Comparison of ENCODE assay signal across 8 cellular contexts in genomic region chr12:12563529-12563928, GRCh38. TPM values are rescaled to one million over a fixed set of nuclear protein-coding genes. Genes with fewer than 3 reads are reported as not detected.
DNase-seq lines count a peak whose midpoint lies in the region; ATAC-seq, FAIRE-seq and TF ChIP-seq lines count a peak whose summit lies in the region.

No MANE protein-coding gene starts in this region.

- no peak for TF ChIP-seq POLR2A in GM12878 (IDR thresholded peaks at IDR 0.05; ENCODE audit: low read depth, low read length)

- in situ Hi-C loops in GM12878 (cut with MboI): loop anchor here (10.0 kb wide), 1 partner anchor 189 kb away; no protein-coding TSS in a partner anchor

- RAD21 ChIA-PET in GM12878 (lab: Charles Lee; ENCODE audit: unreplicated experiment): interaction anchor here (0.5 to 2.9 kb wide), 24 partner anchors 9 to 207 kb away, joined by 3 to 24 read pairs (median 6); partner anchors contain the start of genes BORCS5 and CREBL2

- H3K27ac ChIP-seq in left ventricle myocardium inferior (replicated peaks) (peak overlapping the region; percentile 100), GM12878 (ENCODE audit: control insufficient read depth, insufficient read depth) (peak overlapping the region; percentile 88), urinary bladder (ENCODE audit: low read depth) (peak overlapping the region; percentile 0)

- no peak overlapping the region; the same call in 1 of the 2 replicates for H3K9ac ChIP-seq in GM12878 (ENCODE audit: control insufficient read depth, insufficient read depth, low read length)

- H2AFZ ChIP-seq in GM12878 (ENCODE audit: control insufficient read depth, low read depth, low read length): no peak overlapping the region; the same call in 1 of the 2 replicates

- FAIRE-seq in GM12878 (lab: Jason Lieb, UNC): no peak

- BruUV-seq in GM12878 (replicated peaks; lab: Mats Ljungman, UMichigan): no TSS peak

- intact Hi-C loops in left ventricle myocardium inferior (cut with micrococcal nuclease): loop anchor here (5.0 to 10.0 kb wide), 2 partner anchors 151 to 186 kb away; partner anchors contain the start of gene CDKN1B
- intact Hi-C loops in Right ventricle myocardium inferior (cut with DNase I): loop anchor here (2.0 to 5.0 kb wide), 7 partner anchors 41 to 1846 kb away; partner anchors contain the start of gene GPR19
- intact Hi-C loops in GM12878 (cut with micrococcal nuclease; ENCODE audit: unreplicated experiment): loop anchor here (2.0 to 5.0 kb wide), 6 partner anchors 56 to 174 kb away; partner anchors contain the start of gene CDKN1B

- H3K4me3 ChIP-seq in left ventricle myocardium inferior (peak overlapping the region; percentile 70), GM12878 (peak overlapping the region; percentile 97; the same call in 1 of the 2 replicates), urinary bladder (ENCODE audit: low read depth, low read length) (no peak overlapping the region)

- CTCF ChIA-PET in GM12878 (lab: Yijun Ruan, JAX): interaction anchor here (0.6 to 2.8 kb wide), 33 partner anchors 9 to 481 kb away, joined by 3 to 33 read pairs (median 5); no protein-coding TSS in a partner anchor

- ATAC-seq in Right ventricle myocardium inferior (no peak), GM12878 (no peak)

- no peak for DNase-seq in left ventricle myocardium inferior
- no peak for DNase-seq in Right ventricle myocardium inferior (ENCODE audit: missing footprints)
- DNase-seq in GM12878 (ENCODE audit: low read depth, low spot score): no peak
- peak; percentile 83 for DNase-seq in medulla oblongata (ENCODE audit: extremely low spot score)
- no peak for DNase-seq in stimulated activated CD4-positive, alpha-beta T cell treated with anti-CD3 and anti-CD28 coated beads, Interleukin-4, amount 100 ng/mL, for 1 hour
- DNase-seq in GOT3 (lab: John Stamatoyannopoulos, UW): no peak
- no peak for DNase-seq in middle frontal gyrus (ENCODE audit: extremely low spot score, low spot score)

- TF ChIP-seq CTCF in left ventricle myocardium inferior (IDR thresholded peaks at IDR 0.05; ENCODE audit: borderline replicate concordance): no peak
- no peak for TF ChIP-seq CTCF in GM12878 (IDR thresholded peaks at IDR 0.05 in 2 of 3, conservative IDR thresholded peaks at IDR 0.05 in 1 of 3; ENCODE audit: control insufficient read depth in 2 of 3, extremely low read depth in 1 of 3, insufficient read depth in 1 of 3, low read depth in 3 of 3, low read length in 3 of 3)

- peaks cover 36% of the 10 kb centered on the region for H3K79me2 ChIP-seq in GM12878 (ENCODE audit: control insufficient read depth, insufficient read depth, low read length)

- H3K27me3 ChIP-seq in left ventricle myocardium inferior (ENCODE audit: low read depth) (no peaks in the 10 kb centered on the region), GM12878 (replicated peaks in 1 of 2; ENCODE audit: control insufficient read depth in 2 of 2, insufficient read depth in 2 of 2, low read length in 1 of 2) (no peaks in the 10 kb centered on the region)

- no peaks in the 10 kb centered on the region for H4K20me1 ChIP-seq in GM12878 (ENCODE audit: control insufficient read depth, insufficient read depth)

- SMC1A ChIA-PET in GM12878 (lab: Charles Lee; ENCODE audit: uncharacterized antibody, unreplicated experiment): interaction anchor here (1.0 to 2.8 kb wide), 28 partner anchors 9 to 205 kb away, joined by 3 to 28 read pairs (median 6); no protein-coding TSS in a partner anchor

- 65% methylated on average over 8 of the region's 8 CpGs for WGBS in GM12878 (ENCODE audit: insufficient coverage, insufficient replicate concordance, low lambda C conversion rate, missing lambda C conversion rate)
- WGBS in urinary bladder: 32% methylated on average over 8 of the region's 8 CpGs

- no peak for TF ChIP-seq RAD21 in GM12878 (IDR thresholded peaks at IDR 0.05; ENCODE audit: insufficient read depth, low read depth, low read length)

- H3K36me3 ChIP-seq in left ventricle myocardium inferior (no peaks in the 10 kb centered on the region), GM12878 (ENCODE audit: control insufficient read depth in 2 of 2, insufficient read depth in 2 of 2, low read length in 1 of 2) (no peaks in the 10 kb centered on the region), urinary bladder (ENCODE audit: insufficient read depth) (no peaks in the 10 kb centered on the region)

- peak overlapping the region; percentile 93 for H3K4me2 ChIP-seq in GM12878 (ENCODE audit: control insufficient read depth, insufficient read depth)

- POLR2A ChIA-PET in GM12878 (lab: Charles Lee): interaction anchor here (0.5 to 2.3 kb wide), 18 partner anchors 8 to 205 kb away, joined by 3 to 18 read pairs (median 4); no protein-coding TSS in a partner anchor

- H3K4me1 ChIP-seq in left ventricle myocardium inferior (peaks cover 34% of the 10 kb centered on the region), GM12878 (ENCODE audit: control insufficient read depth, insufficient read depth, low read length) (peaks cover 13% of the 10 kb centered on the region), urinary bladder (ENCODE audit: insufficient read depth) (no peaks in the 10 kb centered on the region)

- no peak for TF ChIP-seq EP300 in GM12878 (IDR thresholded peaks at IDR 0.05; ENCODE audit: borderline replicate concordance in 1 of 2, control insufficient read depth in 1 of 2, low read depth in 2 of 2, low read length in 2 of 2)

- peaks cover 9% of the 10 kb centered on the region for H3K9me3 ChIP-seq in left ventricle myocardium inferior (replicated peaks)
- no peaks in the 10 kb centered on the region for H3K9me3 ChIP-seq in GM12878 (replicated peaks; ENCODE audit: control insufficient read depth, insufficient read depth, low read length)

TF ChIP-seq in GM12878, 131 proteins besides CTCF, POLR2A, EP300 and RAD21:
- TF ChIP-seq HDAC2 (IDR thresholded peaks at IDR 0.05): 0 out of 2 replicates have a peak, but pooled peaks have one; percentile 33
- TF ChIP-seq ATF3 (IDR thresholded peaks at IDR 0.05; ENCODE audit: borderline replicate concordance, extremely low read depth, low read depth, low read length): no peak
- TF ChIP-seq SIN3A (IDR thresholded peaks at IDR 0.05; ENCODE audit: low read depth, low read length): no peak

RNA-seq across cellular contexts. Expression of gene DUSP16, which starts 0.9 kb away (rescaled TPM):
- total RNA-seq in left ventricle myocardium inferior (16.4 TPM), Right ventricle myocardium inferior (11.6 TPM), GM12878 (2014; rRNA removed) (25.1 and 27.3 TPM in 2 replicates), GM12878 (2014; rRNA removed; fragmentation: Illumina TruSeq; extraction: Trizol) (33.0 and 33.9 TPM in 2 replicates), GM12878 (2021) (41.6 and 44.2 TPM in 2 replicates), urinary bladder (31.8 TPM)
- total RNA-seq in GM12878 (2013; cell fraction: nucleolus; rRNA removed): 142 and 202 TPM in 2 replicates
- polyA plus RNA-seq in GM12878 (2011; ENCODE audit: low read depth): 17.2 TPM
- polyA plus RNA-seq in GM12878 (2011; rRNA removed) (75.3 and 85.8 TPM in 2 replicates), GM12878 (2014; fragmentation: Illumina TruSeq; extraction: Trizol) (36.0 and 39.4 TPM in 2 replicates), GM12878 (2014; fragmentation: Nextera tagmentation; extraction: Ambion mirVana) (1 to 10 TPM; 3.9 to 5.0 TPM), GM12878 (2014; rRNA removed) (24.4 and 28.5 TPM in 2 replicates), GM12878 (2016; fragmentation: Nextera tagmentation; extraction: Ambion mirVana) (1 to 10 TPM; 8.5 to 9.7 TPM), urinary bladder (11.1 TPM)
- 42.0 and 85.2 TPM in 2 replicates for polyA plus RNA-seq in GM12878 (2011; cell fraction: cytosol; rRNA removed)
- 28.8 and 32.3 TPM in 2 replicates for polyA plus RNA-seq in GM12878 (2011; cell fraction: nucleus; rRNA removed)
- 21.7 and 33.5 TPM in 2 replicates for polyA plus RNA-seq in GM12878 (2012)
- polyA minus RNA-seq in GM12878 (2011; rRNA and poly(A)+ RNA removed): 89.2 and 103 TPM in 2 replicates
- 32.7 and 33.5 TPM in 2 replicates for polyA minus RNA-seq in GM12878 (2011; cell fraction: cytosol; rRNA and poly(A)+ RNA removed)
- polyA minus RNA-seq in GM12878 (2011; cell fraction: nucleus; rRNA and poly(A)+ RNA removed): 24.2 and 25.1 TPM in 2 replicates

RNA-seq across cellular contexts. Expression of gene CREBL2, which starts 48.1 kb away (rescaled TPM):
- total RNA-seq in left ventricle myocardium inferior (14.9 TPM), Right ventricle myocardium inferior (15.9 TPM), GM12878 (2014; rRNA removed) (17.7 and 23.0 TPM in 2 replicates), GM12878 (2014; rRNA removed; fragmentation: Illumina TruSeq; extraction: Trizol) (13.9 and 14.2 TPM in 2 replicates), GM12878 (2021) (11.4 and 11.9 TPM in 2 replicates), urinary bladder (39.0 TPM)
- 17.2 and 18.1 TPM in 2 replicates for total RNA-seq in GM12878 (2013; cell fraction: nucleolus; rRNA removed)
- 5.5 TPM for polyA plus RNA-seq in GM12878 (2011; ENCODE audit: low read depth)
- polyA plus RNA-seq in GM12878 (2011; rRNA removed) (19.1 and 28.4 TPM in 2 replicates), GM12878 (2014; fragmentation: Illumina TruSeq; extraction: Trizol) (13.1 and 15.5 TPM in 2 replicates), GM12878 (2014; fragmentation: Nextera tagmentation; extraction: Ambion mirVana) (1 to 10 TPM; 4.6 to 5.2 TPM), GM12878 (2014; rRNA removed) (10.1 and 10.7 TPM in 2 replicates), GM12878 (2016; fragmentation: Nextera tagmentation; extraction: Ambion mirVana) (10 to 100 TPM; 14.9 to 15.6 TPM), urinary bladder (29.7 TPM)
- 10.0 and 11.6 TPM in 2 replicates for polyA plus RNA-seq in GM12878 (2011; cell fraction: cytosol; rRNA removed)
- polyA plus RNA-seq in GM12878 (2011; cell fraction: nucleus; rRNA removed): 5.3 and 6.3 TPM in 2 replicates
- polyA plus RNA-seq in GM12878 (2012): 7.0 and 11.6 TPM in 2 replicates
- polyA minus RNA-seq in GM12878 (2011; rRNA and poly(A)+ RNA removed): 14.8 and 17.3 TPM in 2 replicates
- 4.9 and 6.1 TPM in 2 replicates for polyA minus RNA-seq in GM12878 (2011; cell fraction: cytosol; rRNA and poly(A)+ RNA removed)
- 6.2 and 9.1 TPM in 2 replicates for polyA minus RNA-seq in GM12878 (2011; cell fraction: nucleus; rRNA and poly(A)+ RNA removed)

Comparison
In these comparisons a context has a peak if more than half of its experiments do, and no peak if none do; other contexts are left out.
1. H3K27ac ChIP-seq: peak in every context shown above with its lines; median percentile 100 in left ventricle myocardium inferior; 88 in GM12878; 0 in urinary bladder.